ENCODE assay signal across 8 cellular contexts in genomic region chr3:52771334-52771681, GRCh38. TPM values are rescaled to one million over a fixed set of nuclear protein-coding genes. Genes with fewer than 3 reads are reported as not detected.
DNase-seq lines count a peak whose midpoint lies in the region; ATAC-seq, FAIRE-seq and TF ChIP-seq lines count a peak whose summit lies in the region.

No MANE protein-coding gene starts in this region.

- no peak overlapping the region for H2BK5ac ChIP-seq in IMR-90 (ENCODE audit: low read depth, low read length, poor library complexity, severe bottlenecking)

- H3K27me3 Mint-ChIP-seq in central memory CD8-positive, alpha-beta T cell = no peaks in the 10 kb centered on the region

- intact Hi-C loops in IMR-90 (cut with micrococcal nuclease) = loop anchor here (2.0 kb wide), 1 partner anchor 163 kb away; no protein-coding TSS in a partner anchor

- peak overlapping the region; percentile 98 for H3K4me2 ChIP-seq in DOHH2 (ENCODE audit: low read length)
- H3K4me2 ChIP-seq in IMR-90 (ENCODE audit: low read depth, low read length) = peak overlapping the region; percentile 80

- H3K27ac ChIP-seq in DOHH2 (ENCODE audit: low read depth, low read length) = peak overlapping the region; percentile 82
- H3K27ac ChIP-seq in IMR-90 (ENCODE audit: insufficient read depth, low read length) = no peak overlapping the region
- peak overlapping the region; percentile 68 to 70 for H3K27ac ChIP-seq in mucosa of rectum (ENCODE audit: low read depth in 2 of 2, low read length in 2 of 2)

- dilution Hi-C loops in IMR-90 (cut with HindIII; ENCODE audit: low sequenced_read_pairs, unreplicated experiment) = no loop called here

- no peaks in the 10 kb centered on the region for H3F3A ChIP-seq in DOHH2 (ENCODE audit: control insufficient read depth, insufficient read depth)

- TF ChIP-seq CTCF in DOHH2 (IDR thresholded peaks at IDR 0.05; ENCODE audit: low read depth, low read length, poor library complexity, severe bottlenecking) (no peak), IMR-90 (conservative IDR thresholded peaks at IDR 0.05; ENCODE audit: low read depth, low read length) (no peak)

- H3K4me1 ChIP-seq in DOHH2 (ENCODE audit: control insufficient read depth, low read length) (peaks cover 18% of the 10 kb centered on the region), IMR-90 (ENCODE audit: control insufficient read depth, insufficient read depth, low read length) (no peaks in the 10 kb centered on the region), mucosa of rectum (ENCODE audit: control insufficient read depth in 2 of 2, insufficient read depth in 2 of 2, low read length in 2 of 2) (peaks cover 5 to 9% of the 10 kb centered on the region in 2 donors)

- H3K4ac ChIP-seq in IMR-90 (ENCODE audit: low read depth, low read length) = peak overlapping the region; percentile 86; the same call in 1 of the 2 replicates

- peaks cover 21% of the 10 kb centered on the region for H3K4me1 Mint-ChIP-seq in central memory CD8-positive, alpha-beta T cell

- H2AFZ ChIP-seq in IMR-90 (replicated peaks; ENCODE audit: low read length, poor library complexity) = peak overlapping the region; percentile 96

- ATAC-seq in IMR-90 (ENCODE audit: low read depth) = peak; percentile 5; the same call in 1 of the 2 replicates
- peak; percentile 17 for ATAC-seq in central memory CD8-positive, alpha-beta T cell (replicated peaks; ENCODE audit: extremely low read depth, poor library complexity, severe bottlenecking)
- no peak for ATAC-seq in HG03565 (IDR thresholded peaks at IDR 0.05; ENCODE audit: unreplicated experiment)
- no peak for ATAC-seq in HG02571 (IDR thresholded peaks at IDR 0.05; ENCODE audit: unreplicated experiment)

- H4K20me1 ChIP-seq in DOHH2 (ENCODE audit: control insufficient read depth, insufficient read depth, low read depth, low read length) (no peaks in the 10 kb centered on the region), IMR-90 (ENCODE audit: insufficient read depth, low read length) (no peaks in the 10 kb centered on the region)

- H2AK9ac ChIP-seq in IMR-90 (replicated peaks; ENCODE audit: low read depth, low read length, poor library complexity) = peak overlapping the region; percentile 83

- no peak overlapping the region for H2BK15ac ChIP-seq in IMR-90 (ENCODE audit: low read depth, low read length)

- no TSS peak for BruUV-seq in IMR-90 (replicated peaks; lab: Mats Ljungman, UMichigan)

- peak overlapping the region; percentile 90 for H4K5ac ChIP-seq in IMR-90 (ENCODE audit: low read depth, low read length)

- H3K18ac ChIP-seq in IMR-90 (ENCODE audit: low read depth, low read length) = no peak overlapping the region; the same call in 1 of the 2 replicates

- peak overlapping the region; percentile 97 to 100 for H4K8ac ChIP-seq in IMR-90 (ENCODE audit: low read depth in 2 of 2, low read length in 2 of 2)

- H3K36me3 Mint-ChIP-seq in central memory CD8-positive, alpha-beta T cell (ENCODE audit: insufficient read depth) = peaks cover 20% of the 10 kb centered on the region

- H3K27ac Mint-ChIP-seq in central memory CD8-positive, alpha-beta T cell (ENCODE audit: low read depth) = peak overlapping the region; percentile 74

- peak overlapping the region; percentile 91; the same call in 1 of the 2 replicates for H3K23ac ChIP-seq in IMR-90 (ENCODE audit: low read depth, low read length)

- peaks cover 13 to 23% of the 10 kb centered on the region in 2 experiments for H3K79me1 ChIP-seq in IMR-90 (ENCODE audit: low read depth in 1 of 2, low read length in 2 of 2)

- TF ChIP-seq POLR2A in IMR-90 (IDR thresholded peaks at IDR 0.05; ENCODE audit: low read depth, low read length) (no peak), H54 (IDR thresholded peaks at IDR 0.05; ENCODE audit: low read depth, low read length) (no peak)

- H3K9ac ChIP-seq in IMR-90 (ENCODE audit: low read depth, low read length) = peak overlapping the region; percentile 97
- H3K9ac ChIP-seq in mucosa of rectum (ENCODE audit: low read depth in 1 of 2, low read length in 2 of 2) = peak overlapping the region; percentile 74 to 84

- peaks cover 4% of the 10 kb centered on the region for H3K9me1 ChIP-seq in IMR-90 (ENCODE audit: insufficient read depth, low read length)

- POLR2A ChIA-PET in IMR-90 (lab: Charles Lee; ENCODE audit: unreplicated experiment) = no interaction called here

- H3K9me3 Mint-ChIP-seq in central memory CD8-positive, alpha-beta T cell = no peaks in the 10 kb centered on the region

- H3K36me3 ChIP-seq in DOHH2 (ENCODE audit: control insufficient read depth, low read length) = peaks cover 9% of the 10 kb centered on the region
- H3K36me3 ChIP-seq in IMR-90 (ENCODE audit: control insufficient read depth, insufficient read depth, low read length) = peaks cover 4% of the 10 kb centered on the region
- H3K36me3 ChIP-seq in mucosa of rectum (ENCODE audit: control insufficient read depth in 2 of 2, insufficient read depth in 2 of 2, low read length in 2 of 2) = peaks cover 0 to under 1% of the 10 kb centered on the region in 2 donors

- H2BK20ac ChIP-seq in IMR-90 (ENCODE audit: low read depth, low read length) = no peak overlapping the region

- WGBS in IMR-90 (ENCODE audit: extremely low coverage in 2 of 2, insufficient read length in 1 of 2), 2 experiments = 58% methylated on average over 2 of the region's 5 CpGs; no CpG with 5 or more reads in 1 of the 2 experiments

- H4K91ac ChIP-seq in IMR-90 (ENCODE audit: insufficient read depth, low read depth, low read length) = 0 out of 2 replicates have a peak overlapping the region, but pooled peaks have one; percentile 10

- H3K9me2 ChIP-seq in DOHH2 (replicated peaks; ENCODE audit: control insufficient read depth, low read length) = no peaks in the 10 kb centered on the region

- H3K9me3 ChIP-seq in DOHH2 (ENCODE audit: control insufficient read depth, insufficient read depth, low read length) (no peaks in the 10 kb centered on the region), IMR-90 (ENCODE audit: control insufficient read depth, insufficient read depth, low read length) (no peaks in the 10 kb centered on the region), mucosa of rectum (ENCODE audit: control insufficient read depth in 2 of 2, low read length in 2 of 2) (no peaks in the 10 kb centered on the region)

- H3K14ac ChIP-seq in IMR-90 (replicated peaks; ENCODE audit: low read depth, low read length) = peak overlapping the region; percentile 95

- CTCF ChIA-PET in IMR-90 (lab: Yijun Ruan, JAX) = interaction anchor here (0.5 to 1.2 kb wide), 2 partner anchors 13 to 443 kb away, joined by 3 to 4 read pairs; no protein-coding TSS in a partner anchor

- no peak for FAIRE-seq in H54 (lab: Jason Lieb, UNC)

- peak overlapping the region; percentile 98 for H3K4me3 ChIP-seq in DOHH2 (ENCODE audit: low read length)
- peak overlapping the region; percentile 71 for H3K4me3 ChIP-seq in IMR-90 (ENCODE audit: insufficient read depth, low read depth, low read length)
- peak overlapping the region; percentile 81 to 99 for H3K4me3 ChIP-seq in mucosa of rectum (ENCODE audit: low read length in 2 of 2)

- H3K56ac ChIP-seq in IMR-90 (ENCODE audit: extremely low read depth, insufficient read depth, low read length) = peak overlapping the region; percentile 92

- H2BK120ac ChIP-seq in IMR-90 (ENCODE audit: low read depth, low read length) = no peak overlapping the region

- peak overlapping the region; percentile 94 for H3K4me3 Mint-ChIP-seq in central memory CD8-positive, alpha-beta T cell

- H3K79me2 ChIP-seq in DOHH2 (ENCODE audit: control insufficient read depth, low read length) = peaks cover 30% of the 10 kb centered on the region

- in situ Hi-C loops in IMR-90 (cut with MboI; ENCODE audit: low sequenced_read_pairs) = no loop called here

- TF ChIP-seq RAD21 in IMR-90 (IDR thresholded peaks at IDR 0.05; ENCODE audit: low read length) = no peak

- no peak overlapping the region for H2AK5ac ChIP-seq in IMR-90 (ENCODE audit: low read depth, low read length)

- no peaks in the 10 kb centered on the region for H3K27me3 ChIP-seq in DOHH2 (ENCODE audit: control insufficient read depth, low read length)
- H3K27me3 ChIP-seq in IMR-90 (ENCODE audit: control insufficient read depth, insufficient read depth, low read length) = peaks cover 4% of the 10 kb centered on the region; the same call in 1 of the 2 replicates
- no peaks in the 10 kb centered on the region for H3K27me3 ChIP-seq in mucosa of rectum (ENCODE audit: control insufficient read depth in 2 of 2, insufficient read depth in 2 of 2, low read length in 2 of 2)

- no peak for DNase-seq in IMR-90
- no peak for DNase-seq in central memory CD8-positive, alpha-beta T cell (ENCODE audit: low spot score in 2 of 2)
- DNase-seq in H54 (ENCODE audit: insufficient read length, low spot score) = no peak
- DNase-seq in activated gamma-delta T cell treated with Interleukin-2 at 50 U/mL for 16 hours = no peak

TF ChIP-seq in IMR-90, 13 proteins besides CTCF, POLR2A, EP300 and RAD21 (continues in another document):
- TF ChIP-seq BHLHE40 (IDR thresholded peaks at IDR 0.05; ENCODE audit: low read depth, low read length) (no peak), ELK1 (IDR thresholded peaks at IDR 0.05; ENCODE audit: borderline replicate concordance, low read depth, low read length) (no peak), RCOR1 (IDR thresholded peaks at IDR 0.05; ENCODE audit: insufficient replicate concordance, low read length) (no peak)

RNA-seq across cellular contexts. Expression of gene NEK4, which starts 0.6 kb away (rescaled TPM):
- total RNA-seq in IMR-90 (2012; rRNA removed) = 16.9 and 24.7 TPM in 2 replicates
- 6.6 and 10.3 TPM in 2 replicates for polyA plus RNA-seq in IMR-90 (2012; rRNA removed)
- polyA plus RNA-seq in IMR-90 (2012; cell fraction: cytosol; rRNA removed) = 2.0 and 2.8 TPM in 2 replicates
- polyA plus RNA-seq in IMR-90 (2012; cell fraction: nucleus; rRNA removed; ENCODE audit: low replicate concordance) = 6.6 and 9.1 TPM in 2 replicates

RNA-seq across cellular contexts. Expression of gene ITIH1, which starts 6.1 kb away (rescaled TPM):
- not detected in 2 replicates for total RNA-seq in IMR-90 (2012; rRNA removed)
- not detected in 2 replicates for polyA plus RNA-seq in IMR-90 (2012; rRNA removed)
- not detected in 2 replicates for polyA plus RNA-seq in IMR-90 (2012; cell fraction: cytosol; rRNA removed)
- not detected in 2 replicates for polyA plus RNA-seq in IMR-90 (2012; cell fraction: nucleus; rRNA removed; ENCODE audit: low replicate concordance)

RNA-seq across cellular contexts. Expression of gene ITIH3, which starts 23.3 kb away (rescaled TPM):
- total RNA-seq in IMR-90 (2012; rRNA removed) = 0.72 and 1.1 TPM in 2 replicates
- polyA plus RNA-seq in IMR-90 (2012; rRNA removed) = 0.94 and 1.3 TPM in 2 replicates
- polyA plus RNA-seq in IMR-90 (2012; cell fraction: cytosol; rRNA removed) = 0.22 and 0.54 TPM in 2 replicates
- polyA plus RNA-seq in IMR-90 (2012; cell fraction: nucleus; rRNA removed; ENCODE audit: low replicate concordance) = 3.2 and 4.1 TPM in 2 replicates

RNA-seq across cellular contexts. Expression of gene ITIH4, which starts 59.2 kb away (rescaled TPM):
- total RNA-seq in IMR-90 (2012; rRNA removed) = 0.28 and 0.36 TPM in 2 replicates
- 0.26 and 0.67 TPM in 2 replicates for polyA plus RNA-seq in IMR-90 (2012; rRNA removed)
- polyA plus RNA-seq in IMR-90 (2012; cell fraction: cytosol; rRNA removed) = 0.02 and 0.09 TPM in 2 replicates
- polyA plus RNA-seq in IMR-90 (2012; cell fraction: nucleus; rRNA removed; ENCODE audit: low replicate concordance) = 5.8 and 6.1 TPM in 2 replicates

Comparison
In these comparisons a context has a peak if more than half of its experiments do, and no peak if none do; other contexts are left out.
1. ATAC-seq: peak in IMR-90 (single experiment) and central memory CD8-positive, alpha-beta T cell (single experiment); none in HG03565 (single experiment) and HG02571 (single experiment).
2. Peak in every context shown above with its lines, with median percentiles within 50 percentile points of each other: H3K4me3 ChIP-seq.